ENCODE assay signal across 14 cellular contexts in the genomic region with DNA sequence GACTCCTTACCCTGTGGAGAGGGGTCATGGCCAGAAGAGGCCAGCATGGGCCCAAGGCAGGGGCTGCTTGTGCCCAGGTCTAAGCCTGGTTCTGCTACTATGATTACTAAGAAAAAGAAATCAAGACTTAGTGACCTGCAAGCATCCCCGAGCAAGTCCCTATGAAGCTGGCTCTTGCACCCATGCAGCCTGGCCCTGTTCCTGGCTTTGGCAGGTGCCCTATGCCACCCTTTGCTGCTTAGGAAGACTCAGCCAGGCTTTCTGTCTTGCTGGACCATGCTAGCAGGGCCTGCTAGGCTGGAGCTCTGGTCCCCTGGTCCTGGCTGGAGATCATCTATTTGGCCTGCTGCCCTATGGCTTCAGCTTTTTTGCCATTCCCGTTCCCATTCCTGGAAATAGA.
"Had no signal": no experiment of that assay in that cellular context is flagged by ENCODE, and none has a peak within 500 bp of the region (broad histone marks: within the 10 kb centered on the region; RNA-seq: fewer than 3 reads in every experiment).

No MANE protein-coding gene starts in this region.

- DNase-seq: dermis blood vessel endothelial cell; effector memory CD8-positive, alpha-beta T cell; erythroblast; kidney; mammary epithelial cell; naive thymus-derived CD8-positive, alpha-beta T cell; occipital lobe; pancreas; retina; stimulated activated CD4-positive, alpha-beta T cell treated with anti-CD3 and anti-CD28 coated beads, Interleukin-15, amount 100 ng/mL, for 24 hours; stimulated activated CD4-positive, alpha-beta T cell treated with anti-CD3 and anti-CD28 coated beads, Interleukin-2, amount 100 ng/mL, for 48 hours; stimulated activated naive B cell treated with anti-CD40 and anti-IgM and Interleukin-4, amounts not matched to agents 10 μg/mL and 1 μg/mL and 100 μg/mL, for 72 hours; upper lobe of left lung; uterus had no signal
